8 cellular contexts compared by ENCODE assay signal in genomic region chr5:163437011-163437308, GRCh38. TPM values are rescaled to one million over a fixed set of nuclear protein-coding genes. Genes with fewer than 3 reads are reported as not detected.
DNase-seq lines count a peak whose midpoint lies in the region; ATAC-seq, FAIRE-seq and TF ChIP-seq lines count a peak whose summit lies in the region.

No MANE protein-coding gene starts in this region.

- CTCF ChIA-PET in GM12878 (lab: Yijun Ruan, JAX) = interaction anchor here (7.6 kb wide), 1 partner anchor 22 kb away, joined by 74 read pairs; the partner anchor contains the start of genes HMMR and NUDCD2

- DNase-seq in cardiac muscle cell (ENCODE audit: low read depth in 1 of 2, low spot score in 1 of 2) = no peak
- no peak for DNase-seq in Right ventricle myocardium superior
- no peak for DNase-seq in GM12878 (ENCODE audit: low read depth, low spot score)
- DNase-seq in memory B cell (ENCODE audit: low spot score in 2 of 2) = no peak
- DNase-seq in stimulated activated CD4-positive, alpha-beta T cell treated with anti-CD3 and anti-CD28 coated beads, Interleukin-4, amount 100 ng/mL, for 4 hours = no peak
- no peak for DNase-seq in KBM-7

- RAD21 ChIA-PET in GM12878 (lab: Charles Lee; ENCODE audit: unreplicated experiment) = interaction anchor here (1.5 to 6.4 kb wide), 3 partner anchors 23 to 68 kb away, joined by 6 to 78 read pairs (median 8); partner anchors contain the start of genes HMMR, MAT2B and NUDCD2

- 0% methylated on average over 6 of the region's 6 CpGs for WGBS in GM12878 (ENCODE audit: insufficient coverage, insufficient replicate concordance, low lambda C conversion rate, missing lambda C conversion rate)
- 3% methylated on average over 6 of the region's 6 CpGs for WGBS in urinary bladder

- POLR2A ChIA-PET in GM12878 (lab: Charles Lee) = interaction anchor here (1.2 to 7.3 kb wide), 3 partner anchors 21 to 69 kb away, joined by 4 to 181 read pairs (median 4); partner anchors contain the start of genes HMMR, MAT2B and NUDCD2

- H3K4me2 ChIP-seq in GM12878 (ENCODE audit: control insufficient read depth, insufficient read depth) = peak overlapping the region; percentile 80

- intact Hi-C loops in Right ventricle myocardium superior (cut with DNase I) (loop anchor here (2.0 kb wide), 1 partner anchor 68 kb away; the partner anchor contains the start of gene MAT2B), GM12878 (cut with micrococcal nuclease; ENCODE audit: unreplicated experiment) (loop anchor here (1.0 kb wide), 2 partner anchors 23 to 68 kb away; partner anchors contain the start of genes HMMR, MAT2B and NUDCD2)

- no peak; the same call in 1 of the 2 replicates for TF ChIP-seq POLR2A in GM12878 (IDR thresholded peaks at IDR 0.05; ENCODE audit: low read depth, low read length)

- ATAC-seq in Right ventricle myocardium superior (ENCODE audit: poor library complexity) (no peak), GM12878 (no peak), memory B cell (ENCODE audit: low read depth) (no peak), GM19452 (IDR thresholded peaks at IDR 0.05; ENCODE audit: unreplicated experiment) (no peak)

- H3K27ac ChIP-seq in cardiac muscle cell = peak overlapping the region; percentile 88
- peak overlapping the region; percentile 73 for H3K27ac ChIP-seq in GM12878 (ENCODE audit: control insufficient read depth, insufficient read depth)
- H3K27ac ChIP-seq in urinary bladder (ENCODE audit: low read depth) = no peak overlapping the region

- TF ChIP-seq CTCF in cardiac muscle cell (IDR thresholded peaks at IDR 0.05; ENCODE audit: low read depth, low read length) (no peak), GM12878 (IDR thresholded peaks at IDR 0.05 in 2 of 3, conservative IDR thresholded peaks at IDR 0.05 in 1 of 3; ENCODE audit: control insufficient read depth in 2 of 3, extremely low read depth in 1 of 3, insufficient read depth in 1 of 3, low read depth in 3 of 3, low read length in 3 of 3) (no peak)

- peaks cover 2% of the 10 kb centered on the region for H3K36me3 Mint-ChIP-seq in memory B cell

- no peaks in the 10 kb centered on the region for H3K9me3 Mint-ChIP-seq in memory B cell

- no peak for FAIRE-seq in GM12878 (lab: Jason Lieb, UNC)

- H3K4me3 ChIP-seq in cardiac muscle cell (peak overlapping the region; percentile 21), GM12878 (peak overlapping the region; percentile 27), urinary bladder (ENCODE audit: low read depth, low read length) (peak overlapping the region; percentile 33)

- no peak for TF ChIP-seq RAD21 in GM12878 (IDR thresholded peaks at IDR 0.05; ENCODE audit: insufficient read depth, low read depth, low read length)

- H3K4me3 Mint-ChIP-seq in memory B cell = peak overlapping the region; percentile 91

- in situ Hi-C loops in GM12878 (cut with MboI) = loop anchor here (5.0 kb wide), 1 partner anchor 345 kb away; no protein-coding TSS in a partner anchor
- in situ Hi-C loops in KBM-7 (cut with MboI; ENCODE audit: low pct_unique_long_range_greater_than_20kb, low sequenced_read_pairs) = no loop called here

- peaks cover 8% of the 10 kb centered on the region for H3K4me1 Mint-ChIP-seq in memory B cell

- no TSS peak for BruUV-seq in GM12878 (replicated peaks; lab: Mats Ljungman, UMichigan)

- peak overlapping the region; percentile 85 for H3K27ac Mint-ChIP-seq in memory B cell

- H3K36me3 ChIP-seq in cardiac muscle cell = peaks cover 17% of the 10 kb centered on the region
- H3K36me3 ChIP-seq in GM12878 (ENCODE audit: control insufficient read depth in 2 of 2, insufficient read depth in 2 of 2, low read length in 1 of 2) = 0 out of 4 replicates have a peak, but pooled peaks cover 0 to 2% of the 10 kb centered on the region in 2 experiments
- H3K36me3 ChIP-seq in urinary bladder (ENCODE audit: insufficient read depth) = no peaks in the 10 kb centered on the region

- peak overlapping the region; percentile 63 for H3K9ac ChIP-seq in GM12878 (ENCODE audit: control insufficient read depth, insufficient read depth, low read length)

- TF ChIP-seq EP300 in GM12878 (IDR thresholded peaks at IDR 0.05; ENCODE audit: borderline replicate concordance in 1 of 2, control insufficient read depth in 1 of 2, low read depth in 2 of 2, low read length in 2 of 2) = no peak

- peaks cover 36% of the 10 kb centered on the region for H3K79me2 ChIP-seq in GM12878 (ENCODE audit: control insufficient read depth, insufficient read depth, low read length)

- SMC1A ChIA-PET in GM12878 (lab: Charles Lee; ENCODE audit: uncharacterized antibody, unreplicated experiment) = interaction anchor here (1.5 kb wide), 1 partner anchor 29 kb away, joined by 6 read pairs; no protein-coding TSS in a partner anchor

- H3K27me3 Mint-ChIP-seq in memory B cell = no peaks in the 10 kb centered on the region

- H4K20me1 ChIP-seq in GM12878 (ENCODE audit: control insufficient read depth, insufficient read depth) = no peaks in the 10 kb centered on the region

- H2AFZ ChIP-seq in GM12878 (ENCODE audit: control insufficient read depth, low read depth, low read length) = peak overlapping the region; percentile 87

- H3K27me3 ChIP-seq in cardiac muscle cell (no peaks in the 10 kb centered on the region), GM12878 (replicated peaks in 1 of 2; ENCODE audit: control insufficient read depth in 2 of 2, insufficient read depth in 2 of 2, low read length in 1 of 2) (no peaks in the 10 kb centered on the region)

- no peaks in the 10 kb centered on the region for H3K9me3 ChIP-seq in cardiac muscle cell (ENCODE audit: low read depth)
- no peaks in the 10 kb centered on the region for H3K9me3 ChIP-seq in GM12878 (replicated peaks; ENCODE audit: control insufficient read depth, insufficient read depth, low read length)

- peaks cover 19% of the 10 kb centered on the region for H3K4me1 ChIP-seq in cardiac muscle cell (ENCODE audit: low read depth)
- no peaks in the 10 kb centered on the region; the same call in 1 of the 2 replicates for H3K4me1 ChIP-seq in GM12878 (ENCODE audit: control insufficient read depth, insufficient read depth, low read length)
- H3K4me1 ChIP-seq in urinary bladder (ENCODE audit: insufficient read depth) = no peaks in the 10 kb centered on the region

RNA-seq across cellular contexts. Expression of gene CCNG1, which starts 0.4 kb away (rescaled TPM):
- total RNA-seq in cardiac muscle cell = 120 and 155 TPM in 2 replicates
- polyA plus RNA-seq in cardiac muscle cell = 134 and 181 TPM in 2 replicates
- total RNA-seq in Right ventricle myocardium superior = 86.8 TPM
- total RNA-seq in GM12878 (2013; cell fraction: nucleolus; rRNA removed) = 114 and 118 TPM in 2 replicates
- total RNA-seq in GM12878 (2014; rRNA removed) = 164 and 203 TPM in 2 replicates
- total RNA-seq in GM12878 (2014; rRNA removed; fragmentation: Illumina TruSeq; extraction: Trizol) = 227 and 241 TPM in 2 replicates
- 182 and 189 TPM in 2 replicates for total RNA-seq in GM12878 (2021)
- polyA plus RNA-seq in GM12878 (2011; ENCODE audit: low read depth) = 98.0 TPM
- polyA plus RNA-seq in GM12878 (2011; rRNA removed) = 226 and 358 TPM in 2 replicates
- 74.2 and 104 TPM in 2 replicates for polyA plus RNA-seq in GM12878 (2011; cell fraction: cytosol; rRNA removed)
- polyA plus RNA-seq in GM12878 (2011; cell fraction: nucleus; rRNA removed) = 87.6 and 103 TPM in 2 replicates
- 212 and 254 TPM in 2 replicates for polyA plus RNA-seq in GM12878 (2012)
- 180 and 248 TPM in 2 replicates for polyA plus RNA-seq in GM12878 (2014; fragmentation: Illumina TruSeq; extraction: Trizol)
- polyA plus RNA-seq in GM12878 (2014; fragmentation: Nextera tagmentation; extraction: Ambion mirVana) = 100 to 1,000 TPM; 200 to 274 TPM
- polyA plus RNA-seq in GM12878 (2014; rRNA removed) = 70.4 and 90.1 TPM in 2 replicates
- 100 to 1,000 TPM; 199 to 204 TPM for polyA plus RNA-seq in GM12878 (2016; fragmentation: Nextera tagmentation; extraction: Ambion mirVana)
- 117 and 211 TPM in 2 replicates for polyA minus RNA-seq in GM12878 (2011; rRNA and poly(A)+ RNA removed)
- 77.0 and 89.1 TPM in 2 replicates for polyA minus RNA-seq in GM12878 (2011; cell fraction: cytosol; rRNA and poly(A)+ RNA removed)
- 23.2 and 34.7 TPM in 2 replicates for polyA minus RNA-seq in GM12878 (2011; cell fraction: nucleus; rRNA and poly(A)+ RNA removed)
- total RNA-seq in urinary bladder = 256 TPM
- polyA plus RNA-seq in urinary bladder = 102 TPM

RNA-seq across cellular contexts. Expression of gene NUDCD2, which starts 22.9 kb away (rescaled TPM):
- total RNA-seq in cardiac muscle cell (9.2 and 16.5 TPM in 2 replicates), Right ventricle myocardium superior (12.9 TPM), GM12878 (2014; rRNA removed) (23.7 and 24.1 TPM in 2 replicates), GM12878 (2014; rRNA removed; fragmentation: Illumina TruSeq; extraction: Trizol) (20.7 and 25.3 TPM in 2 replicates), GM12878 (2021) (50.4 and 53.9 TPM in 2 replicates), urinary bladder (13.1 TPM)
- polyA plus RNA-seq in cardiac muscle cell (78.6 and 117 TPM in 2 replicates), GM12878 (2011; rRNA removed) (25.0 and 50.1 TPM in 2 replicates), GM12878 (2014; fragmentation: Illumina TruSeq; extraction: Trizol) (21.8 and 24.0 TPM in 2 replicates), GM12878 (2014; fragmentation: Nextera tagmentation; extraction: Ambion mirVana) (10 to 100 TPM in 1 of 2 experiments, 1 to 10 TPM in 1; 9.1 to 18.1 TPM), GM12878 (2014; rRNA removed) (19.5 and 22.5 TPM in 2 replicates), GM12878 (2016; fragmentation: Nextera tagmentation; extraction: Ambion mirVana) (100 to 1,000 TPM; 114 to 133 TPM), urinary bladder (12.9 TPM)
- total RNA-seq in GM12878 (2013; cell fraction: nucleolus; rRNA removed) = 38.4 and 41.6 TPM in 2 replicates
- 4.3 TPM for polyA plus RNA-seq in GM12878 (2011; ENCODE audit: low read depth)
- 7.3 and 7.8 TPM in 2 replicates for polyA plus RNA-seq in GM12878 (2011; cell fraction: cytosol; rRNA removed)
- 11.5 and 12.9 TPM in 2 replicates for polyA plus RNA-seq in GM12878 (2011; cell fraction: nucleus; rRNA removed)
- 23.8 TPM in 2 replicates for polyA plus RNA-seq in GM12878 (2012)
- polyA minus RNA-seq in GM12878 (2011; rRNA and poly(A)+ RNA removed) = 7.6 and 11.0 TPM in 2 replicates
- polyA minus RNA-seq in GM12878 (2011; cell fraction: cytosol; rRNA and poly(A)+ RNA removed) = 4.5 and 11.9 TPM in 2 replicates
- polyA minus RNA-seq in GM12878 (2011; cell fraction: nucleus; rRNA and poly(A)+ RNA removed) = 10.6 and 16.1 TPM in 2 replicates

RNA-seq across cellular contexts. Expression of gene HMMR, which starts 23.5 kb away (rescaled TPM):
- total RNA-seq in cardiac muscle cell (7.8 and 46.5 TPM in 2 replicates), Right ventricle myocardium superior (0.54 TPM), GM12878 (2014; rRNA removed) (55.2 and 75.9 TPM in 2 replicates), GM12878 (2014; rRNA removed; fragmentation: Illumina TruSeq; extraction: Trizol) (96.7 and 101 TPM in 2 replicates), GM12878 (2021) (52.6 and 59.3 TPM in 2 replicates), urinary bladder (29.0 TPM)
- polyA plus RNA-seq in cardiac muscle cell (7.8 and 36.2 TPM in 2 replicates), GM12878 (2011; rRNA removed) (63.9 and 131 TPM in 2 replicates), GM12878 (2014; fragmentation: Illumina TruSeq; extraction: Trizol) (93.0 and 111 TPM in 2 replicates), GM12878 (2014; fragmentation: Nextera tagmentation; extraction: Ambion mirVana) (10 to 100 TPM; 58.1 to 64.4 TPM), GM12878 (2014; rRNA removed) (36.1 and 44.1 TPM in 2 replicates), GM12878 (2016; fragmentation: Nextera tagmentation; extraction: Ambion mirVana) (100 to 1,000 TPM; 117 to 122 TPM), urinary bladder (0.67 TPM)
- total RNA-seq in GM12878 (2013; cell fraction: nucleolus; rRNA removed) = 24.5 and 26.0 TPM in 2 replicates
- 13.8 TPM for polyA plus RNA-seq in GM12878 (2011; ENCODE audit: low read depth)
- 16.7 and 19.6 TPM in 2 replicates for polyA plus RNA-seq in GM12878 (2011; cell fraction: cytosol; rRNA removed)
- 34.3 and 53.5 TPM in 2 replicates for polyA plus RNA-seq in GM12878 (2011; cell fraction: nucleus; rRNA removed)
- polyA plus RNA-seq in GM12878 (2012) = 18.8 and 33.5 TPM in 2 replicates
- 22.7 and 22.8 TPM in 2 replicates for polyA minus RNA-seq in GM12878 (2011; rRNA and poly(A)+ RNA removed)
- 10.8 and 14.7 TPM in 2 replicates for polyA minus RNA-seq in GM12878 (2011; cell fraction: cytosol; rRNA and poly(A)+ RNA removed)
- 14.3 and 16.6 TPM in 2 replicates for polyA minus RNA-seq in GM12878 (2011; cell fraction: nucleus; rRNA and poly(A)+ RNA removed)
